24 cellular contexts compared by ENCODE assay signal in the genomic region with DNA sequence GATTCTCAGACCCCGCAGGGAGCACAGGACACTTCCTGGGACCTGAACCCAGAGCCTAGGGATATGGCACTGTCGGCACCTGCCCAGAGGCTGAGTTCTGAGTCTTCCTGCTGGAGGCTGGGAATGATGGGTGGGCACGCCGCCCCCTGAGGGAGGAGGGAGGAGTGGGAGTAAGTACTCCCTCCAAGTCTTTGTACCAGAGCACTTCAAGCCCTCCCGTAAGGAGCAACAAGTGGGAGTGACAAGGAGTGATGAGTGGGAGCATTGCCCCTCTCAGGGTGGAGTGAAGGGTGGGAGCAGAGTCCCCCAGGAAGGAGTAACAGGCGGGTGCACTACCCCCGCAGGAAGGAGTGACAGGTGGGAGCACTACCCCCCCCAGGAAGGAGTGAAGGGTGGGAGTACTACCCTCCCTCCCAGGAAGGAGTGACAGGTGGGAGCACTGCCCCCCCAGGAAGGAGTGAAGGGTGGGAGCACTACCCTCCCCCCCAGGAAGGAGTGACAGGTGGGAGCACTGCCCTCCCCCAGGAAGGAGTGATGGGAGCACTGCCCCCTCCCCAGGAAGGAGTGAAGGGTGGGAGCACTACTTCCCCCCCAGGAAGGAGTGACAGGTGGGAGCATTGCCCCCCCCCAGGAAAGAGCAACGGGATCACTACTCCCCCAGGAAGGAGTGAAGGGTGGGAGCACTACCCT.
DNase-seq lines count a peak whose midpoint lies in the region; ATAC-seq, FAIRE-seq and TF ChIP-seq lines count a peak whose summit lies in the region.
"Had no signal": no experiment of that assay in that cellular context is flagged by ENCODE, and none has a peak within 500 bp of the region (broad histone marks: within the 10 kb centered on the region; RNA-seq: fewer than 3 reads in every experiment).

No MANE protein-coding gene starts in this region.

- no peaks in the 10 kb centered on the region for H3K27me3 Mint-ChIP-seq in nephron progenitor cell (ENCODE audit: low read depth, poor library complexity)
- peaks cover 23 to 27% of the 10 kb centered on the region in 2 donors for H3K27me3 Mint-ChIP-seq in stimulated activated naive B cell treated with anti-CD40 and anti-IgM and Interleukin-4, amounts not matched to agents 10 μg/mL and 1 μg/mL and 100 μg/mL, for 72 hours
- peaks cover 3% of the 10 kb centered on the region for H3K27me3 Mint-ChIP-seq in activated CD8-positive, alpha-beta T cell treated with anti-CD3 and anti-CD28 coated beads, Interleukin-2, amount 10 ng/mL, durations not matched to agents 7 days and 5 days (ENCODE audit: low read depth)

- no peaks in the 10 kb centered on the region for H3K36me3 ChIP-seq in K562 (ENCODE audit: control insufficient read depth, insufficient read depth, low read length)
- H3K36me3 ChIP-seq: BLaER1, Peyer's patch, SJSA1 had no signal

- no peak for FAIRE-seq in K562 (lab: Jason Lieb, UNC)
- FAIRE-seq: GM12878, HTR-8/SVneo had no signal

- H3K27me3 ChIP-seq in K562 (ENCODE audit: control insufficient read depth in 2 of 2, insufficient read depth in 2 of 2, low read length in 2 of 2) = peaks cover 2 to 19% of the 10 kb centered on the region in 2 experiments; a peak in 4 of 5 replicates
- H3K27me3 ChIP-seq: BLaER1, Peyer's patch, SJSA1 had no signal

- no peak overlapping the region for H3K9ac ChIP-seq in K562 (ENCODE audit: insufficient read depth in 1 of 2, low read depth in 2 of 2, low read length in 2 of 2)
- H3K9ac ChIP-seq: BLaER1 had no signal

- peaks cover 0 to 3% of the 10 kb centered on the region in 2 experiments; a peak in 1 of 5 replicates for H3K4me1 ChIP-seq in K562 (replicated peaks in 1 of 2; ENCODE audit: control insufficient read depth in 2 of 2, insufficient read depth in 2 of 2, low read length in 2 of 2)
- H3K4me1 ChIP-seq: BLaER1, Peyer's patch, SJSA1 had no signal

- intact Hi-C loops in K562 (cut with micrococcal nuclease) = no loop called here

- CTCF ChIA-PET in K562 (lab: Yijun Ruan, JAX; ENCODE audit: low intra/inter-chr PET ratio) = no interaction called here
- CTCF ChIA-PET in activated CD8-positive, alpha-beta T cell treated with anti-CD3 and anti-CD28 coated beads, Interleukin-2, amount 10 ng/mL, durations not matched to agents 7 days and 5 days (lab: Charles Lee) = no interaction called here

- TF ChIP-seq POLR2A in K562 (conservative IDR thresholded peaks at IDR 0.05) = no peak

- H3K27ac ChIP-seq in K562 (ENCODE audit: extremely low read depth, low read depth, low read length) = no peak overlapping the region
- H3K27ac ChIP-seq: 22Rv1, BLaER1, Peyer's patch, SJSA1 had no signal

- no peak overlapping the region for H3K4me3 ChIP-seq in K562
- H3K4me3 ChIP-seq: BLaER1, GM12878, Peyer's patch, SJSA1 had no signal

- no peaks in the 10 kb centered on the region for H4K20me1 ChIP-seq in K562 (replicated peaks; ENCODE audit: control insufficient read depth, insufficient read depth, low read length)
- H4K20me1 ChIP-seq: BLaER1 had no signal

- POLR2A ChIA-PET in K562 (lab: Yijun Ruan, JAX) = no interaction called here
- POLR2A ChIA-PET in activated CD8-positive, alpha-beta T cell treated with anti-CD3 and anti-CD28 coated beads, Interleukin-2, amount 10 ng/mL, durations not matched to agents 7 days and 5 days (lab: Charles Lee) = no interaction called here

- H3K4me3 Mint-ChIP-seq in nephron progenitor cell = no peak overlapping the region
- H3K4me3 Mint-ChIP-seq in stimulated activated naive B cell treated with anti-CD40 and anti-IgM and Interleukin-4, amounts not matched to agents 10 μg/mL and 1 μg/mL and 100 μg/mL, for 72 hours = no peak overlapping the region
- no peak overlapping the region for H3K4me3 Mint-ChIP-seq in activated CD8-positive, alpha-beta T cell treated with anti-CD3 and anti-CD28 coated beads, Interleukin-2, amount 10 ng/mL, durations not matched to agents 7 days and 5 days
- H3K4me3 Mint-ChIP-seq: CD4-positive, alpha-beta T cell had no signal

- ATAC-seq in K562 = no peak
- ATAC-seq in stimulated activated naive B cell treated with anti-CD40 and anti-IgM and Interleukin-4, amounts not matched to agents 10 μg/mL and 1 μg/mL and 100 μg/mL, for 72 hours (replicated peaks) = no peak
- no peak for ATAC-seq in activated CD8-positive, alpha-beta T cell treated with anti-CD3 and anti-CD28 coated beads, Interleukin-2, amount 10 ng/mL, durations not matched to agents 7 days and 5 days
- ATAC-seq: GM12878 had no signal

- no peak for TF ChIP-seq EP300 in K562 (IDR thresholded peaks at IDR 0.05; ENCODE audit: low read length)

- H3K4me2 ChIP-seq in K562 (ENCODE audit: insufficient read depth, low read length) = no peak overlapping the region
- H3K4me2 ChIP-seq: BLaER1 had no signal

- 2% methylated on average over 7 of the region's 8 CpGs for WGBS in K562 (ENCODE audit: insufficient coverage, low coverage, missing lambda C conversion rate)

- peaks cover 4% of the 10 kb centered on the region for H3K9me3 Mint-ChIP-seq in nephron progenitor cell
- H3K9me3 Mint-ChIP-seq in stimulated activated naive B cell treated with anti-CD40 and anti-IgM and Interleukin-4, amounts not matched to agents 10 μg/mL and 1 μg/mL and 100 μg/mL, for 72 hours = peaks cover 0 to 9% of the 10 kb centered on the region in 2 donors
- H3K9me3 Mint-ChIP-seq in activated CD8-positive, alpha-beta T cell treated with anti-CD3 and anti-CD28 coated beads, Interleukin-2, amount 10 ng/mL, durations not matched to agents 7 days and 5 days (ENCODE audit: insufficient read depth) = no peaks in the 10 kb centered on the region
- H3K9me3 Mint-ChIP-seq: CD4-positive, alpha-beta T cell had no signal

- H3K4me1 Mint-ChIP-seq in nephron progenitor cell = peaks cover 12% of the 10 kb centered on the region
- no peaks in the 10 kb centered on the region for H3K4me1 Mint-ChIP-seq in stimulated activated naive B cell treated with anti-CD40 and anti-IgM and Interleukin-4, amounts not matched to agents 10 μg/mL and 1 μg/mL and 100 μg/mL, for 72 hours
- no peaks in the 10 kb centered on the region for H3K4me1 Mint-ChIP-seq in activated CD8-positive, alpha-beta T cell treated with anti-CD3 and anti-CD28 coated beads, Interleukin-2, amount 10 ng/mL, durations not matched to agents 7 days and 5 days (ENCODE audit: low read depth)

- no peak for TF ChIP-seq CTCF in K562 (IDR thresholded peaks at IDR 0.05 in 2 of 3, conservative IDR thresholded peaks at IDR 0.05 in 1 of 3; ENCODE audit: insufficient read depth in 2 of 3, low read depth in 1 of 3, low read length in 3 of 3)
- TF ChIP-seq CTCF in nephron progenitor cell (IDR thresholded peaks at IDR 0.05) = no peak

- H3K9me1 ChIP-seq in K562 (ENCODE audit: control insufficient read depth, insufficient read depth, low read length) = no peaks in the 10 kb centered on the region

- peak; percentile 48 for DNase-seq in activated effector memory CD4-positive, alpha-beta T cell treated with anti-CD3 and anti-CD28 coated beads, Interleukin-2, amount 50 U/mL, for 16 hours
- DNase-seq in activated effector memory CD4-positive, alpha-beta T cell treated with Interleukin-2 at 50 U/mL for 16 hours = no peak
- DNase-seq in K562 (ENCODE audit: extremely low read depth in 1 of 4, low spot score in 3 of 4) = no peak
- no peak for DNase-seq in nephron progenitor cell
- DNase-seq in stimulated activated naive B cell treated with anti-CD40 and anti-IgM and Interleukin-4, amounts not matched to agents 10 μg/mL and 1 μg/mL and 100 μg/mL, for 72 hours = no peak
- no peak for DNase-seq in effector CD8-positive, alpha-beta T cell (lab: John Stamatoyannopoulos, UW)
- DNase-seq in central memory CD4-positive, alpha-beta T cell = no peak
- DNase-seq in activated CD8-positive, alpha-beta T cell treated with anti-CD3 and anti-CD28 coated beads, Interleukin-2, amount 10 ng/mL, durations not matched to agents 7 days and 5 days = no peak
- DNase-seq: ACHN; CD4-positive, alpha-beta T cell; COR-L47; DND-41; IMR-90; NCI-H1105; NCI-H146; NCI-H2029 treated with DMSO at 0.1 percent for 48 hours; NCI-H2171; NCI-H524 treated with DMSO at 0.1 percent for 48 hours; Peyer's patch had no signal

- H2AFZ ChIP-seq in K562 (ENCODE audit: low read depth, low read length) = no peak overlapping the region

- no peaks in the 10 kb centered on the region for H3K36me3 Mint-ChIP-seq in nephron progenitor cell (ENCODE audit: low read depth)
- no peaks in the 10 kb centered on the region for H3K36me3 Mint-ChIP-seq in stimulated activated naive B cell treated with anti-CD40 and anti-IgM and Interleukin-4, amounts not matched to agents 10 μg/mL and 1 μg/mL and 100 μg/mL, for 72 hours
- no peaks in the 10 kb centered on the region for H3K36me3 Mint-ChIP-seq in activated CD8-positive, alpha-beta T cell treated with anti-CD3 and anti-CD28 coated beads, Interleukin-2, amount 10 ng/mL, durations not matched to agents 7 days and 5 days (ENCODE audit: low read depth)

- no peaks in the 10 kb centered on the region for H3K79me2 ChIP-seq in K562 (ENCODE audit: control insufficient read depth, insufficient read depth, low read length)

- in situ Hi-C loops in K562 (cut with MboI) = no loop called here

- no peak for TF ChIP-seq RAD21 in K562 (CRISPR knock-in tag; conservative IDR thresholded peaks at IDR 0.05 in 1 of 2, IDR thresholded peaks at IDR 0.05 in 1 of 2)

- BruUV-seq in K562 (replicated peaks; lab: Mats Ljungman, UMichigan) = no TSS peak

- peak overlapping the region; percentile 32 for H3K27ac Mint-ChIP-seq in nephron progenitor cell
- H3K27ac Mint-ChIP-seq in stimulated activated naive B cell treated with anti-CD40 and anti-IgM and Interleukin-4, amounts not matched to agents 10 μg/mL and 1 μg/mL and 100 μg/mL, for 72 hours = peak overlapping the region; percentile 4
- H3K27ac Mint-ChIP-seq in activated CD8-positive, alpha-beta T cell treated with anti-CD3 and anti-CD28 coated beads, Interleukin-2, amount 10 ng/mL, durations not matched to agents 7 days and 5 days = no peak overlapping the region
- H3K27ac Mint-ChIP-seq: CD4-positive, alpha-beta T cell had no signal

- no peaks in the 10 kb centered on the region for H3K9me3 ChIP-seq in K562 (replicated peaks; ENCODE audit: control insufficient read depth, insufficient read depth, low read depth, low read length)
- H3K9me3 ChIP-seq: BLaER1, Peyer's patch, SJSA1 had no signal
